8 cellular contexts compared by ENCODE assay signal in genomic region chr7:5694221-5694754, GRCh38.
DNase-seq lines count a peak whose midpoint lies in the region; ATAC-seq and TF ChIP-seq lines count a peak whose summit lies in the region.

No MANE protein-coding gene starts in this region.

- peak; percentile 59 for DNase-seq in AG09319 (ENCODE audit: extremely low read depth, low read depth)
- DNase-seq in MM.1S, result no peak
- DNase-seq in naive thymus-derived CD4-positive, alpha-beta T cell, result peak in 2 of 9 donors; percentile 33 to 39
- DNase-seq in midbrain (lab: John Stamatoyannopoulos, UW), result no peak
- no peak for DNase-seq in NCI-H748 (lab: John Stamatoyannopoulos, UW; ENCODE audit: unreplicated experiment)
- no peak for DNase-seq in stimulated activated CD8-positive, alpha-beta memory T cell treated with anti-CD3 and anti-CD28 coated beads, Interleukin-4, amount 100 ng/mL, for 48 hours

- H2AFZ ChIP-seq in MM.1S (ENCODE audit: low read length), result no peak overlapping the region

- H3K4me3 Mint-ChIP-seq in dendritic cell treated with granulocyte-macrophage colony-stimulating factor and Interleukin-4, amounts not matched to agents 40 ng/mL and 50 ng/mL, for 4 days, result no peak overlapping the region
- H3K4me3 Mint-ChIP-seq in naive thymus-derived CD4-positive, alpha-beta T cell, result peak overlapping the region; percentile 88 to 99 (median 96)

- H3K36me3 ChIP-seq in MM.1S (replicated peaks; ENCODE audit: insufficient read depth, low read length), result no peaks in the 10 kb centered on the region
- no peaks in the 10 kb centered on the region for H3K36me3 ChIP-seq in naive thymus-derived CD4-positive, alpha-beta T cell (ENCODE audit: control insufficient read depth in 2 of 3, insufficient read depth in 3 of 3, low read length in 3 of 3)

- H3K27me3 ChIP-seq in MM.1S (replicated peaks; ENCODE audit: insufficient read depth, low read length), result no peaks in the 10 kb centered on the region
- H3K27me3 ChIP-seq in naive thymus-derived CD4-positive, alpha-beta T cell (ENCODE audit: control insufficient read depth in 2 of 2, insufficient read depth in 2 of 2, low read length in 2 of 2), result no peaks in the 10 kb centered on the region

- H3K36me3 Mint-ChIP-seq in dendritic cell treated with granulocyte-macrophage colony-stimulating factor and Interleukin-4, amounts not matched to agents 40 ng/mL and 50 ng/mL, for 4 days (ENCODE audit: low read depth), result peaks cover 40% of the 10 kb centered on the region
- peaks cover 0 to 30% (median 2%) of the 10 kb centered on the region in 5 donors for H3K36me3 Mint-ChIP-seq in naive thymus-derived CD4-positive, alpha-beta T cell

- peak overlapping the region; percentile 86 for H3K27ac Mint-ChIP-seq in dendritic cell treated with granulocyte-macrophage colony-stimulating factor and Interleukin-4, amounts not matched to agents 40 ng/mL and 50 ng/mL, for 4 days
- peak overlapping the region; percentile 89 to 99 (median 94) for H3K27ac Mint-ChIP-seq in naive thymus-derived CD4-positive, alpha-beta T cell

- no peak overlapping the region for H3K4me3 ChIP-seq in MM.1S (ENCODE audit: low read length)
- peak overlapping the region; percentile 60 for H3K4me3 ChIP-seq in naive thymus-derived CD4-positive, alpha-beta T cell (ENCODE audit: low read length)

- POLR2A ChIA-PET in naive thymus-derived CD4-positive, alpha-beta T cell (lab: Charles Lee), result interaction anchor here (0.8 to 18.7 kb wide), 9 partner anchors 4 to 297 kb away, joined by 3 to 177 read pairs (median 3); no protein-coding TSS in a partner anchor

- H3K27ac ChIP-seq in MM.1S (ENCODE audit: low read length), result no peak overlapping the region
- peak overlapping the region; percentile 86 for H3K27ac ChIP-seq in naive thymus-derived CD4-positive, alpha-beta T cell (ENCODE audit: low read depth, low read length)

- H3K4me1 Mint-ChIP-seq in dendritic cell treated with granulocyte-macrophage colony-stimulating factor and Interleukin-4, amounts not matched to agents 40 ng/mL and 50 ng/mL, for 4 days (ENCODE audit: low read depth), result peaks cover 85% of the 10 kb centered on the region
- H3K4me1 Mint-ChIP-seq in naive thymus-derived CD4-positive, alpha-beta T cell, result peaks cover 81 to 98% (median 92%) of the 10 kb centered on the region in 7 donors

- 0 out of 2 replicates have a peak, but pooled peaks cover 2% of the 10 kb centered on the region for H3K79me2 ChIP-seq in MM.1S (ENCODE audit: low read length)

- no peak overlapping the region for H3K9ac ChIP-seq in MM.1S (ENCODE audit: low read length)

- CTCF ChIA-PET in naive thymus-derived CD4-positive, alpha-beta T cell (lab: Charles Lee), result interaction anchor here (0.6 to 3.0 kb wide), 5 partner anchors 9 to 199 kb away, joined by 3 to 18 read pairs (median 5); no protein-coding TSS in a partner anchor

- peaks cover 19% of the 10 kb centered on the region for H3K4me1 ChIP-seq in MM.1S (ENCODE audit: low read length)
- H3K4me1 ChIP-seq in naive thymus-derived CD4-positive, alpha-beta T cell (ENCODE audit: control insufficient read depth in 2 of 2, insufficient read depth in 2 of 2, low read length in 2 of 2), result peaks cover 38 to 87% of the 10 kb centered on the region in 2 donors

- ATAC-seq in naive thymus-derived CD4-positive, alpha-beta T cell, result no peak
- no peak for ATAC-seq in HG03159 (IDR thresholded peaks at IDR 0.05; ENCODE audit: unreplicated experiment)

- H3F3A ChIP-seq in MM.1S (ENCODE audit: insufficient read depth, low read length), result no peaks in the 10 kb centered on the region; the same call in 1 of the 2 replicates

- H3K27me3 Mint-ChIP-seq in dendritic cell treated with granulocyte-macrophage colony-stimulating factor and Interleukin-4, amounts not matched to agents 40 ng/mL and 50 ng/mL, for 4 days, result no peaks in the 10 kb centered on the region
- H3K27me3 Mint-ChIP-seq in naive thymus-derived CD4-positive, alpha-beta T cell, result peaks cover 0 to 8% (median 0%) of the 10 kb centered on the region in 5 donors

- H3K9me3 ChIP-seq in MM.1S (replicated peaks; ENCODE audit: insufficient read depth, low read length), result no peaks in the 10 kb centered on the region
- no peaks in the 10 kb centered on the region for H3K9me3 ChIP-seq in naive thymus-derived CD4-positive, alpha-beta T cell (ENCODE audit: control insufficient read depth in 2 of 3, low read length in 3 of 3)

- H3K9me3 Mint-ChIP-seq in dendritic cell treated with granulocyte-macrophage colony-stimulating factor and Interleukin-4, amounts not matched to agents 40 ng/mL and 50 ng/mL, for 4 days, result no peaks in the 10 kb centered on the region
- peaks cover 0 to 3% (median 0%) of the 10 kb centered on the region in 11 donors for H3K9me3 Mint-ChIP-seq in naive thymus-derived CD4-positive, alpha-beta T cell

- peak overlapping the region; percentile 22; the same call in 1 of the 2 replicates for H3K4me2 ChIP-seq in MM.1S (ENCODE audit: low read depth, low read length)

- TF ChIP-seq CTCF in AG09319 (IDR thresholded peaks at IDR 0.05; ENCODE audit: low read depth, low read length), result no peak
- no peak for TF ChIP-seq CTCF in MM.1S (IDR thresholded peaks at IDR 0.05; ENCODE audit: low read length)

- no peaks in the 10 kb centered on the region for H3K9me2 ChIP-seq in MM.1S (replicated peaks; ENCODE audit: insufficient read depth, low read length)

- no peaks in the 10 kb centered on the region for H4K20me1 ChIP-seq in MM.1S (ENCODE audit: insufficient read depth, low read length)

- intact Hi-C loops in dendritic cell treated with granulocyte-macrophage colony-stimulating factor and Interleukin-4, amounts not matched to agents 40 ng/mL and 50 ng/mL, for 4 days (cut with micrococcal nuclease), result no loop called here
- intact Hi-C loops in naive thymus-derived CD4-positive, alpha-beta T cell (cut with micrococcal nuclease), result loop anchor here (2.0 kb wide), 4 partner anchors 15 to 199 kb away; partner anchors contain the start of gene RNF216 (in 1 of the 2)
